Comparison of ENCODE assay signal across 18 cellular contexts in genomic region chr1:232873931-232874330, GRCh38.
DNase-seq lines count a peak whose midpoint lies in the region; ATAC-seq and TF ChIP-seq lines count a peak whose summit lies in the region.
"Had no signal": no experiment of that assay in that cellular context is flagged by ENCODE, and none has a peak within 500 bp of the region (broad histone marks: within the 10 kb centered on the region; RNA-seq: fewer than 3 reads in every experiment).

No MANE protein-coding gene starts in this region.

- no peaks in the 10 kb centered on the region for H3K27me3 Mint-ChIP-seq in MCF 10A (ENCODE audit: insufficient read depth, unreplicated experiment)
- H3K27me3 Mint-ChIP-seq in natural killer cell (ENCODE audit: low read depth in 2 of 2), result peaks cover 4 to 6% of the 10 kb centered on the region in 2 donors

- CTCF ChIA-PET in mammary epithelial cell (lab: Charles Lee; ENCODE audit: low non-redundant PET), result no interaction called here
- CTCF ChIA-PET in MCF 10A (lab: Yijun Ruan, JAX), result interaction anchor here (0.6 to 1.5 kb wide), 5 partner anchors 16 to 1148 kb away, joined by 3 read pairs; no protein-coding TSS in a partner anchor

- H3K4me3 Mint-ChIP-seq in MCF 10A (ENCODE audit: unreplicated experiment) (no peak overlapping the region), natural killer cell (no peak overlapping the region)
- H3K4me3 Mint-ChIP-seq: CD14-positive monocyte; CD8-positive, alpha-beta T cell; HFFc6 had no signal

- peak overlapping the region; percentile 29 for H3K4me2 ChIP-seq in mammary epithelial cell (ENCODE audit: insufficient read depth, low read depth, low read length)

- H3K4me1 ChIP-seq in mammary epithelial cell (ENCODE audit: insufficient read depth, low read length) (peaks cover 32% of the 10 kb centered on the region), foreskin keratinocyte (no peaks in the 10 kb centered on the region)

- H3K27me3 ChIP-seq in mammary epithelial cell (ENCODE audit: insufficient read depth, low read length) (no peaks in the 10 kb centered on the region), foreskin keratinocyte (peaks cover 4% of the 10 kb centered on the region)

- no peak overlapping the region for H2AFZ ChIP-seq in mammary epithelial cell (ENCODE audit: low read depth, low read length)

- H3K27ac Mint-ChIP-seq in MCF 10A (ENCODE audit: low read depth, unreplicated experiment), result no peak overlapping the region
- no peak overlapping the region for H3K27ac Mint-ChIP-seq in natural killer cell
- H3K27ac Mint-ChIP-seq: CD14-positive monocyte; CD8-positive, alpha-beta T cell; HFFc6 had no signal

- H3K9me3 ChIP-seq in mammary epithelial cell (replicated peaks; ENCODE audit: insufficient read depth, low read length), result no peaks in the 10 kb centered on the region

- 36% methylated on average over 7 of the region's 7 CpGs for WGBS in mammary epithelial cell (ENCODE audit: low coverage, missing lambda C conversion rate)

- H3K9ac ChIP-seq in mammary epithelial cell (ENCODE audit: insufficient read depth, low read length), result no peak overlapping the region

- DNase-seq in mammary epithelial cell, result peak; percentile 66
- DNase-seq in MCF 10A (ENCODE audit: unreplicated experiment), result no peak
- DNase-seq in astrocyte of the spinal cord (ENCODE audit: low read depth, low spot score), result peak; percentile 50
- DNase-seq in foreskin keratinocyte, result peak; percentile 23 to 50
- DNase-seq in UCSD-AML1 (lab: John Stamatoyannopoulos, UW; ENCODE audit: unreplicated experiment), result no peak
- no peak for DNase-seq in natural killer cell
- no peak for DNase-seq in NCI-H2107 treated with DMSO at 0.1 percent for 48 hours (lab: John Stamatoyannopoulos, UW; ENCODE audit: unreplicated experiment)
- DNase-seq: CD8-positive, alpha-beta T cell; COR-L47; DMS153; DND-41; GF-D8; HCEC 1CT; HFFc6 had no signal

- POLR2A ChIA-PET in MCF 10A (lab: Yijun Ruan, JAX), result interaction anchor here (0.7 to 1.5 kb wide), 6 partner anchors 15 to 1513 kb away, joined by 3 read pairs; no protein-coding TSS in a partner anchor

- peaks cover 6% of the 10 kb centered on the region for H3K36me3 Mint-ChIP-seq in MCF 10A (ENCODE audit: insufficient read depth, unreplicated experiment)
- no peaks in the 10 kb centered on the region for H3K36me3 Mint-ChIP-seq in natural killer cell
- H3K36me3 Mint-ChIP-seq: CD14-positive monocyte; CD8-positive, alpha-beta T cell had no signal

- no peaks in the 10 kb centered on the region for H4K20me1 ChIP-seq in mammary epithelial cell (ENCODE audit: insufficient read depth, low read length)

- H3K4me1 Mint-ChIP-seq in MCF 10A (ENCODE audit: insufficient read depth, unreplicated experiment), result peaks cover 15% of the 10 kb centered on the region
- H3K4me1 Mint-ChIP-seq in natural killer cell, result peaks cover 0 to 6% of the 10 kb centered on the region in 2 donors

- H3K4me3 ChIP-seq in mammary epithelial cell (replicated peaks in 1 of 3; ENCODE audit: insufficient read depth in 1 of 3, low read depth in 2 of 3, low read length in 3 of 3), result no peak overlapping the region
- H3K4me3 ChIP-seq in astrocyte of the spinal cord (ENCODE audit: low read depth, low read length), result no peak overlapping the region

- ATAC-seq in foreskin keratinocyte (peak; percentile 20), HG02970 (IDR thresholded peaks at IDR 0.05; ENCODE audit: low FRiP score, unreplicated experiment) (no peak), natural killer cell (no peak)
- ATAC-seq: CD8-positive, alpha-beta T cell had no signal

- H3K27ac ChIP-seq in mammary epithelial cell (ENCODE audit: insufficient read depth, low read depth, low read length) (no peak overlapping the region), foreskin keratinocyte (no peak overlapping the region)
- H3K27ac ChIP-seq: 22Rv1, HL-60 had no signal

- intact Hi-C loops in mammary epithelial cell (cut with micrococcal nuclease) (no loop called here), MCF 10A (cut with micrococcal nuclease) (no loop called here), natural killer cell (cut with micrococcal nuclease) (no loop called here)

- in situ Hi-C loops in mammary epithelial cell (cut with MboI; ENCODE audit: low sequenced_read_pairs in 2 of 2), result no loop called here
- in situ Hi-C loops in astrocyte of the spinal cord (cut with HindIII; ENCODE audit: low sequenced_read_pairs), result no loop called here

- dilution Hi-C loops in mammary epithelial cell (cut with HindIII; ENCODE audit: low sequenced_read_pairs), result no loop called here

- no peaks in the 10 kb centered on the region for H3K36me3 ChIP-seq in mammary epithelial cell (ENCODE audit: insufficient read depth, low read length)

- H3K79me2 ChIP-seq in mammary epithelial cell (ENCODE audit: insufficient read depth, low read length), result no peaks in the 10 kb centered on the region

- TF ChIP-seq CTCF in mammary epithelial cell (conservative IDR thresholded peaks at IDR 0.05 in 1 of 2, IDR thresholded peaks at IDR 0.05 in 1 of 2; ENCODE audit: extremely low read depth in 1 of 2, insufficient read depth in 1 of 2, low read depth in 1 of 2, low read length in 2 of 2) (no peak), MCF 10A (IDR thresholded peaks at IDR 0.05; ENCODE audit: unreplicated experiment) (no peak), astrocyte of the spinal cord (IDR thresholded peaks at IDR 0.05; ENCODE audit: low read depth, low read length) (no peak), foreskin keratinocyte (conservative IDR thresholded peaks at IDR 0.05) (no peak), natural killer cell (IDR thresholded peaks at IDR 0.05) (no peak)

- H3K9me3 Mint-ChIP-seq in MCF 10A (ENCODE audit: unreplicated experiment) (no peaks in the 10 kb centered on the region), natural killer cell (no peaks in the 10 kb centered on the region)
- H3K9me3 Mint-ChIP-seq: CD8-positive, alpha-beta T cell had no signal

- no TSS peak for BruUV-seq in mammary epithelial cell (replicated peaks; lab: Mats Ljungman, UMichigan)
- BruUV-seq in MCF 10A (replicated peaks; lab: Mats Ljungman, UMichigan), result no TSS peak

Comparison
In these comparisons a context has a peak if more than half of its experiments do, and no peak if none do; other contexts are left out.
1. DNase-seq: peak in mammary epithelial cell (single experiment), astrocyte of the spinal cord (single experiment) and foreskin keratinocyte (2 of 2); none in MCF 10A (single experiment), UCSD-AML1 (single experiment), natural killer cell (single experiment) and NCI-H2107 treated with DMSO at 0.1 percent for 48 hours (single experiment).